In genomic region chr15:81265944-81266775, GRCh38 we compare ENCODE assay signal across 8 cellular contexts. TPM values are rescaled to one million over a fixed set of nuclear protein-coding genes. Genes with fewer than 3 reads are reported as not detected.
A peak's percentile ranks its signal among the peaks of the same experiment; 100 is the strongest.
DNase-seq lines count a peak whose midpoint lies in the region; ATAC-seq, FAIRE-seq and TF ChIP-seq lines count a peak whose summit lies in the region.

No MANE protein-coding gene starts in this region.

- peaks cover 27% of the 10 kb centered on the region for H3K4me1 Mint-ChIP-seq in CD14-positive monocyte

- H3K4me2 ChIP-seq in HepG2 (ENCODE audit: low read depth, low read length) = peak overlapping the region; percentile 63

- WGBS in HepG2 (ENCODE audit: low lambda C conversion rate) = under 1% methylated on average over 12 of the region's 14 CpGs

- no peak for TF ChIP-seq EP300 in HepG2 (IDR thresholded peaks at IDR 0.05; ENCODE audit: low read depth in 2 of 2, low read length in 2 of 2)
- no peak for TF ChIP-seq EP300 in HepG2 (CRISPR knock-in tag; IDR thresholded peaks at IDR 0.05; ENCODE audit: borderline replicate concordance)

- ATAC-seq in GM19397 (IDR thresholded peaks at IDR 0.05; ENCODE audit: unreplicated experiment) = peak; percentile 80
- ATAC-seq in HG03469 (IDR thresholded peaks at IDR 0.05; ENCODE audit: unreplicated experiment) = peak; percentile 78
- peak; percentile 98 for ATAC-seq in HepG2

- no peak overlapping the region for H3K27ac ChIP-seq in colonic mucosa
- H3K27ac ChIP-seq in HepG2 (ENCODE audit: extremely low read length, insufficient read depth, low read length) = no peak overlapping the region

- DNase-seq in CD14-positive monocyte (ENCODE audit: low spot score) (peak; percentile 75), NCI-H524 treated with DMSO at 0.1 percent for 48 hours (lab: John Stamatoyannopoulos, UW) (peak; percentile 74), colonic mucosa (peak; percentile 88), HepG2 (ENCODE audit: low spot score) (peak; percentile 59)
- peak; percentile 80 to 88 for DNase-seq in activated CD4-positive, alpha-beta T cell treated with anti-CD3 and anti-CD28 coated beads for 4 hours
- peak; percentile 73 to 85 (median 74) for DNase-seq in stimulated activated CD4-positive, alpha-beta T cell treated with anti-CD3 and anti-CD28 coated beads, TNF-alpha, amount 100 ng/mL, for 24 hours (ENCODE audit: low read depth in 3 of 3)

- H3K79me2 ChIP-seq in HepG2 (ENCODE audit: insufficient read depth, low read length) = no peaks in the 10 kb centered on the region

- CTCF ChIA-PET in HepG2 (lab: Yijun Ruan, JAX; ENCODE audit: low intra/inter-chr PET ratio, low total read pairs) = interaction anchor here (1.0 to 2.4 kb wide), 3 partner anchors 111 to 289 kb away, joined by 6 to 47 read pairs (median 31); no protein-coding TSS in a partner anchor

- H3K4me3 Mint-ChIP-seq in CD14-positive monocyte = peak overlapping the region; percentile 41 to 46

- peak overlapping the region; percentile 31 for H2AFZ ChIP-seq in HepG2 (ENCODE audit: low read length)

- no peaks in the 10 kb centered on the region for H4K20me1 ChIP-seq in HepG2 (ENCODE audit: insufficient read depth, low read length)

- TF ChIP-seq RAD21 in HepG2 (CRISPR knock-in tag; IDR thresholded peaks at IDR 0.05) = peak; percentile 79

- FAIRE-seq in HepG2 (lab: Jason Lieb, UNC) = peak; percentile 64

- TF ChIP-seq POLR2A in HepG2 (IDR thresholded peaks at IDR 0.05; ENCODE audit: insufficient read depth in 1 of 2, low read depth in 2 of 2, low read length in 2 of 2) = no peak

- H3K9ac ChIP-seq in colonic mucosa (ENCODE audit: low read depth in 2 of 2, low read length in 2 of 2) = peak overlapping the region in 1 of 2 donors; percentile 1
- H3K9ac ChIP-seq in HepG2 (ENCODE audit: insufficient read depth, low read depth, low read length) = no peak overlapping the region

- no peak overlapping the region for H3K4me3 ChIP-seq in colonic mucosa
- H3K4me3 ChIP-seq in HepG2 (replicated peaks in 1 of 3; ENCODE audit: insufficient read depth in 1 of 3, low read depth in 2 of 3, low read length in 3 of 3) = no peak overlapping the region

- H3K9me3 ChIP-seq in colonic mucosa (no peaks in the 10 kb centered on the region), HepG2 (ENCODE audit: low read length) (no peaks in the 10 kb centered on the region)

- no peaks in the 10 kb centered on the region for H3K36me3 Mint-ChIP-seq in CD14-positive monocyte

- in situ Hi-C loops in HepG2 (cut with HindIII; ENCODE audit: extremely low pct_ligation_motif_present, low pct_unique_long_range_greater_than_20kb) = loop anchor here (5.0 kb wide), 2 partner anchors 104 to 159 kb away; no protein-coding TSS in a partner anchor

- H3K9me3 Mint-ChIP-seq in CD14-positive monocyte = peaks cover 0 to 2% (median 0%) of the 10 kb centered on the region in 7 donors

- H3K27me3 Mint-ChIP-seq in CD14-positive monocyte (ENCODE audit: low read depth in 3 of 3) = peaks cover 7 to 10% (median 10%) of the 10 kb centered on the region in 3 donors

- H3K27me3 ChIP-seq in colonic mucosa (no peaks in the 10 kb centered on the region), HepG2 (ENCODE audit: control insufficient read depth in 1 of 2, insufficient read depth in 2 of 2, low read length in 2 of 2) (peaks cover 0 to 12% of the 10 kb centered on the region in 2 experiments; a peak in 3 of 5 replicates)

- peak overlapping the region in 2 of 7 donors; percentile 19 to 61 for H3K27ac Mint-ChIP-seq in CD14-positive monocyte

- peaks cover 5% of the 10 kb centered on the region for H3K4me1 ChIP-seq in colonic mucosa
- H3K4me1 ChIP-seq in HepG2 (ENCODE audit: insufficient read depth, low read length) = peaks cover 10% of the 10 kb centered on the region

- POLR2A ChIA-PET in HepG2 (lab: Yijun Ruan, JAX) = no interaction called here

- intact Hi-C loops in CD14-positive monocyte (cut with micrococcal nuclease) = loop anchor here (2.0 to 10.0 kb wide), 4 partner anchors 159 to 811 kb away; no protein-coding TSS in a partner anchor
- intact Hi-C loops in colonic mucosa (cut with DNase I) = loop anchor here (2.0 to 5.0 kb wide), 3 partner anchors 111 to 279 kb away; partner anchors contain the start of gene MESD
- intact Hi-C loops in HepG2 (cut with micrococcal nuclease; ENCODE audit: unreplicated experiment) = loop anchor here (1.0 kb wide), 2 partner anchors 111 to 160 kb away; no protein-coding TSS in a partner anchor

- TF ChIP-seq CTCF in CD14-positive monocyte (IDR thresholded peaks at IDR 0.05) (peak; percentile 86), colonic mucosa (IDR thresholded peaks at IDR 0.05) (peak; percentile 88), HepG2 (CRISPR knock-in tag; IDR thresholded peaks at IDR 0.05) (peak; percentile 88)

- BruUV-seq in HepG2 (replicated peaks; lab: Mats Ljungman, UMichigan) = no TSS peak

- no peaks in the 10 kb centered on the region for H3K36me3 ChIP-seq in colonic mucosa
- no peaks in the 10 kb centered on the region for H3K36me3 ChIP-seq in HepG2 (replicated peaks in 1 of 2; ENCODE audit: control insufficient read depth in 1 of 2, insufficient read depth in 2 of 2, low read length in 2 of 2)

TF ChIP-seq in HepG2, 621 proteins besides CTCF, POLR2A, EP300 and RAD21 (continues in another document):
- TF ChIP-seq LCORL (IDR thresholded peaks at IDR 0.05) (no peak), LCORL (CRISPR knock-in tag; IDR thresholded peaks at IDR 0.05) (0 out of 2 replicates have a peak, but pooled peaks have one; percentile 48), ZNF687 (CRISPR knock-in tag; IDR thresholded peaks at IDR 0.05) (0 out of 2 replicates have a peak, but pooled peaks have one; percentile 19), MYC (CRISPR knock-in tag; IDR thresholded peaks at IDR 0.05; ENCODE audit: borderline replicate concordance) (peak; percentile 61; the same call in 1 of the 2 replicates), ZNF274 (CRISPR knock-in tag; IDR thresholded peaks at IDR 0.05) (0 out of 2 replicates have a peak, but pooled peaks have one; percentile 18), MTF2 (CRISPR knock-in tag; IDR thresholded peaks at IDR 0.05; ENCODE audit: borderline replicate concordance) (0 out of 2 replicates have a peak, but pooled peaks have one; percentile 49), FOXC1 (CRISPR knock-in tag; IDR thresholded peaks at IDR 0.05; ENCODE audit: borderline replicate concordance) (0 out of 2 replicates have a peak, but pooled peaks have one; percentile 57), XRCC5 (optimal IDR thresholded peaks at IDR 0.05; ENCODE audit: low read length) (peak; percentile 46), DMAP1 (CRISPR knock-in tag; IDR thresholded peaks at IDR 0.05) (0 out of 2 replicates have a peak, but pooled peaks have one; percentile 44), STAG1 (CRISPR knock-in tag; IDR thresholded peaks at IDR 0.05) (peak; percentile 84)

RNA-seq across cellular contexts. Expression of gene STARD5, which starts 57.8 kb away (rescaled TPM):
- 1 to 10 TPM; 1.5 to 2.5 TPM for polyA plus RNA-seq in CD14-positive monocyte
- total RNA-seq in colonic mucosa = 10 to 100 TPM; 34.7 to 38.7 TPM
- total RNA-seq in HepG2 (2016; rRNA removed; fragmentation: Illumina TruSeq; extraction: Trizol) = 1.6 and 3.1 TPM in 2 replicates
- total RNA-seq in HepG2 (2016; cell fraction: cytosol; rRNA removed; fragmentation: Illumina TruSeq; extraction: Trizol; ENCODE audit: low read depth) = 1.0 and 1.6 TPM in 2 replicates
- total RNA-seq in HepG2 (2016; cell fraction: insoluble cytoplasmic fraction; rRNA removed; fragmentation: Illumina TruSeq; extraction: Trizol) = 0.79 and 2.3 TPM in 2 replicates
- total RNA-seq in HepG2 (2016; cell fraction: membrane; rRNA removed; fragmentation: Illumina TruSeq; extraction: Trizol) = 1.0 and 1.2 TPM in 2 replicates
- total RNA-seq in HepG2 (2016; cell fraction: nucleus; rRNA removed; fragmentation: Illumina TruSeq; extraction: Trizol) = 3.9 and 5.4 TPM in 2 replicates
- 3.5 TPM in 2 replicates for polyA plus RNA-seq in HepG2 (2011; rRNA removed)
- polyA plus RNA-seq in HepG2 (2011; cell fraction: cytosol; rRNA removed) = 2.2 and 2.3 TPM in 2 replicates
- 13.0 and 14.0 TPM in 2 replicates for polyA plus RNA-seq in HepG2 (2011; cell fraction: nucleus; rRNA removed)
- polyA plus RNA-seq in HepG2 (2012) = 0.79 and 0.84 TPM in 2 replicates
- 0.96 and 0.98 TPM in 2 replicates for polyA plus RNA-seq in HepG2 (2016; cell fraction: cytosol; fragmentation: Illumina TruSeq; extraction: Trizol; ENCODE audit: low read depth)
- polyA plus RNA-seq in HepG2 (2016; cell fraction: insoluble cytoplasmic fraction; fragmentation: Illumina TruSeq; extraction: Trizol; ENCODE audit: low read depth) = 1.8 and 2.1 TPM in 2 replicates
- 1.00 and 1.8 TPM in 2 replicates for polyA plus RNA-seq in HepG2 (2016; cell fraction: membrane; fragmentation: Illumina TruSeq; extraction: Trizol; ENCODE audit: low read depth)
- polyA plus RNA-seq in HepG2 (2016; cell fraction: nucleus; fragmentation: Illumina TruSeq; extraction: Trizol; ENCODE audit: insufficient read depth, low read depth) = 6.1 and 6.6 TPM in 2 replicates
- polyA minus RNA-seq in HepG2 (2011; rRNA and poly(A)+ RNA removed; ENCODE audit: low replicate concordance) = 2.2 and 3.7 TPM in 2 replicates
- polyA minus RNA-seq in HepG2 (2011; cell fraction: cytosol; rRNA and poly(A)+ RNA removed) = 0.40 and 0.70 TPM in 2 replicates
- 13.5 and 14.9 TPM in 2 replicates for polyA minus RNA-seq in HepG2 (2011; cell fraction: nucleus; rRNA and poly(A)+ RNA removed)
